In genomic region chr14:37083599-37083998, GRCh38 we compare ENCODE assay signal across 15 cellular contexts.
DNase-seq lines count a peak whose midpoint lies in the region; TF ChIP-seq lines count a peak whose summit lies in the region.
"Had no signal": no experiment of that assay in that cellular context is flagged by ENCODE, and none has a peak within 500 bp of the region (broad histone marks: within the 10 kb centered on the region; RNA-seq: fewer than 3 reads in every experiment).

No MANE protein-coding gene starts in this region.

- H3K4me2 ChIP-seq in osteoblast (ENCODE audit: insufficient read depth, low read length): no peak overlapping the region
- H3K4me2 ChIP-seq: BLaER1, GM23338 had no signal

- no peaks in the 10 kb centered on the region for H3K4me1 ChIP-seq in osteoblast (ENCODE audit: insufficient read depth, low read length)
- H3K4me1 ChIP-seq: BLaER1 had no signal

- H4K20me1 ChIP-seq in osteoblast (ENCODE audit: insufficient read depth, low read length): no peaks in the 10 kb centered on the region
- H4K20me1 ChIP-seq: BLaER1 had no signal

- TF ChIP-seq POLR2A in erythroblast (IDR thresholded peaks at IDR 0.05; ENCODE audit: low read length): no peak

- TF ChIP-seq CTCF in osteoblast (IDR thresholded peaks at IDR 0.05; ENCODE audit: extremely low read depth, low read depth, low read length): no peak

- no peaks in the 10 kb centered on the region for H3K9me3 ChIP-seq in osteoblast (ENCODE audit: low read depth, low read length)
- H3K9me3 ChIP-seq: BLaER1 had no signal

- H3K27me3 ChIP-seq in osteoblast (ENCODE audit: insufficient read depth, low read length): no peaks in the 10 kb centered on the region
- H3K27me3 ChIP-seq: BLaER1 had no signal

- H3K4me3 ChIP-seq in osteoblast (ENCODE audit: insufficient read depth, low read length): no peak overlapping the region
- H3K4me3 ChIP-seq: BLaER1, GM23338 had no signal

- H3K36me3 ChIP-seq in osteoblast (ENCODE audit: insufficient read depth, low read length): no peaks in the 10 kb centered on the region
- H3K36me3 ChIP-seq: BLaER1 had no signal

- H2AFZ ChIP-seq in osteoblast (ENCODE audit: low read length): no peak overlapping the region
- H2AFZ ChIP-seq: GM23338 had no signal

- H3K27ac ChIP-seq in osteoblast (ENCODE audit: low read depth, low read length): no peak overlapping the region
- H3K27ac ChIP-seq: BLaER1 had no signal

- no peaks in the 10 kb centered on the region for H3K79me2 ChIP-seq in osteoblast (ENCODE audit: insufficient read depth, low read length)

- DNase-seq in Caki2 (ENCODE audit: low read depth): peak; percentile 33
- DNase-seq in OCI-M1 (lab: John Stamatoyannopoulos, UW): peak; percentile 35
- DNase-seq in erythroblast (lab: John Stamatoyannopoulos, UW): peak; percentile 76 to 79
- DNase-seq in osteoblast (ENCODE audit: insufficient read length, low spot score, missing footprints): peak; percentile 36
- no peak for DNase-seq in NCI-H2171 treated with DMSO at 0.1 percent for 48 hours (lab: John Stamatoyannopoulos, UW)
- no peak for DNase-seq in activated CD4-positive, alpha-beta T cell treated with anti-CD3 and anti-CD28 coated beads for 1 hour
- DNase-seq in LoVo (ENCODE audit: low spot score): no peak
- DNase-seq: 8988T; CD4-positive, alpha-beta memory T cell; DMS 273 treated with DMSO at 0.1 percent for 48 hours; DMS53; DND-41; IMR-90 had no signal

- in situ Hi-C loops in Caki2 (cut with HindIII; ENCODE audit: low pct_unique_long_range_greater_than_20kb, low sequenced_read_pairs): no loop called here

Comparison
In these comparisons a context has a peak if more than half of its experiments do, and no peak if none do; other contexts are left out.
1. DNase-seq: peak in Caki2 (single experiment), OCI-M1 (single experiment), erythroblast (2 of 2) and osteoblast (single experiment); none in NCI-H2171 treated with DMSO at 0.1 percent for 48 hours (single experiment), activated CD4-positive, alpha-beta T cell treated with anti-CD3 and anti-CD28 coated beads for 1 hour (single experiment) and LoVo (single experiment).